In genomic region chr5:137741-138140, GRCh38 we compare ENCODE assay signal across 32 cellular contexts. TPM values are rescaled to one million over a fixed set of nuclear protein-coding genes. Genes with fewer than 3 reads are reported as not detected.
"Had no signal": no experiment of that assay in that cellular context is flagged by ENCODE, and none has a peak within 500 bp of the region (broad histone marks: within the 10 kb centered on the region; RNA-seq: fewer than 3 reads in every experiment).

No MANE protein-coding gene starts in this region.

- H3K4me2 ChIP-seq: hepatocyte had no signal

- ATAC-seq: mucosa of descending colon; naive thymus-derived CD4-positive, alpha-beta T cell; pancreas; right cardiac atrium; sciatic nerve; stimulated activated naive B cell treated with anti-CD40 and anti-IgM and Interleukin-4, amounts not matched to agents 10 μg/mL and 1 μg/mL and 100 μg/mL, for 72 hours; stimulated activated naive CD8-positive, alpha-beta T cell treated with anti-CD3 and anti-CD28 coated beads, Interleukin-15, Interleukin-2, amounts not matched to agents 100 U/mL and 50 U/mL, for 24 hours; upper lobe of right lung had no signal

- H3K36me3 ChIP-seq: left ventricle myocardium inferior, pancreas, prostate gland, stomach, thoracic aorta, tibial artery, upper lobe of right lung had no signal

- H2AFZ ChIP-seq: hepatocyte had no signal

- H3K4me3 Mint-ChIP-seq: memory B cell; naive thymus-derived CD4-positive, alpha-beta T cell; natural killer cell treated with Interleukin-12 subunit alpha and Interleukin-12 subunit beta and Interleukin-15 and Interleukin-18, amount 100 ng/mL, for 72 hours; stimulated activated naive B cell treated with anti-CD40 and anti-IgM and Interleukin-4, amounts not matched to agents 10 μg/mL and 1 μg/mL and 100 μg/mL, for 72 hours had no signal

- DNase-seq: islet precursor cell; left ventricle myocardium inferior; midbrain; mucosa of descending colon; naive thymus-derived CD4-positive, alpha-beta T cell; nucleus accumbens; pancreas; posterior cingulate gyrus; retina; right cardiac atrium; stimulated activated CD4-positive, alpha-beta T cell treated with anti-CD3 and anti-CD28 coated beads, Interleukin-12 subunit alpha, Interleukin-12 subunit beta, amount 100 ng/mL, for 4 hours; stimulated activated CD4-positive, alpha-beta T cell treated with anti-CD3 and anti-CD28 coated beads, Interleukin-15, amount 100 ng/mL, for 24 hours; stimulated activated CD4-positive, alpha-beta T cell treated with anti-CD3 and anti-CD28 coated beads, Interleukin-2, amount 100 ng/mL, for 24 hours; stimulated activated CD4-positive, alpha-beta T cell treated with anti-CD3 and anti-CD28 coated beads, Interleukin-4, amount 100 ng/mL, for 1 hour; stimulated activated naive B cell treated with anti-CD40 and anti-IgM and Interleukin-4, amounts not matched to agents 10 μg/mL and 1 μg/mL and 100 μg/mL, for 72 hours; stimulated activated naive CD8-positive, alpha-beta T cell treated with anti-CD3 and anti-CD28 coated beads, Interleukin-15, Interleukin-2, amounts not matched to agents 100 U/mL and 50 U/mL, for 24 hours; stomach; tibial artery; trophoblast cell; upper lobe of right lung had no signal

- H3K79me2 ChIP-seq: hepatocyte had no signal

- H3K27me3 ChIP-seq: hepatocyte, pancreas, stomach, upper lobe of right lung had no signal

- H3K9me3 Mint-ChIP-seq: naive thymus-derived CD4-positive, alpha-beta T cell; natural killer cell treated with Interleukin-12 subunit alpha and Interleukin-12 subunit beta and Interleukin-15 and Interleukin-18, amount 100 ng/mL, for 72 hours; stimulated activated naive B cell treated with anti-CD40 and anti-IgM and Interleukin-4, amounts not matched to agents 10 μg/mL and 1 μg/mL and 100 μg/mL, for 72 hours had no signal

- H3K27ac Mint-ChIP-seq: memory B cell; naive thymus-derived CD4-positive, alpha-beta T cell; natural killer cell treated with Interleukin-12 subunit alpha and Interleukin-12 subunit beta and Interleukin-15 and Interleukin-18, amount 100 ng/mL, for 72 hours; stimulated activated naive B cell treated with anti-CD40 and anti-IgM and Interleukin-4, amounts not matched to agents 10 μg/mL and 1 μg/mL and 100 μg/mL, for 72 hours had no signal

- H3K4me1 Mint-ChIP-seq: naive thymus-derived CD4-positive, alpha-beta T cell; stimulated activated naive B cell treated with anti-CD40 and anti-IgM and Interleukin-4, amounts not matched to agents 10 μg/mL and 1 μg/mL and 100 μg/mL, for 72 hours had no signal

- H3K4me1 ChIP-seq: left ventricle myocardium inferior, pancreas, prostate gland, stomach, tibial artery, upper lobe of right lung had no signal

- H3K4me3 ChIP-seq: hepatocyte, left ventricle myocardium inferior, lung, mucosa of descending colon, pancreas, prostate gland, skin epidermis, stomach, thoracic aorta, tibial artery, upper lobe of right lung had no signal

- H3K36me3 Mint-ChIP-seq: memory B cell; naive thymus-derived CD4-positive, alpha-beta T cell; natural killer cell treated with Interleukin-12 subunit alpha and Interleukin-12 subunit beta and Interleukin-15 and Interleukin-18, amount 100 ng/mL, for 72 hours; stimulated activated naive B cell treated with anti-CD40 and anti-IgM and Interleukin-4, amounts not matched to agents 10 μg/mL and 1 μg/mL and 100 μg/mL, for 72 hours had no signal

- H3K9me3 ChIP-seq: mucosa of descending colon, pancreas, prostate gland, stomach, thoracic aorta, tibial artery, upper lobe of right lung had no signal

- H3K27ac ChIP-seq: hepatocyte, left ventricle myocardium inferior, pancreas, prostate gland, skin epidermis, stomach, thoracic aorta, tibial artery, upper lobe of right lung had no signal

RNA-seq across cellular contexts. Expression of gene PLEKHG4B, which starts 45.8 kb away (rescaled TPM):
- total RNA-seq: left ventricle myocardium inferior; mesenteric fat pad; natural killer cell treated with Interleukin-12 subunit alpha and Interleukin-12 subunit beta and Interleukin-15 and Interleukin-18, amount 100 ng/mL, for 72 hours had no signal
- polyA plus RNA-seq: naive thymus-derived CD4-positive, alpha-beta T cell had no signal

RNA-seq across cellular contexts. Expression of gene LRRC14B, which starts 53.6 kb away (rescaled TPM):
- total RNA-seq: hepatocyte; kidney epithelial cell; lower leg skin; mesenteric fat pad; mucosa of descending colon; naive thymus-derived CD4-positive, alpha-beta T cell; natural killer cell treated with Interleukin-12 subunit alpha and Interleukin-12 subunit beta and Interleukin-15 and Interleukin-18, amount 100 ng/mL, for 72 hours; pancreas; sciatic nerve; thoracic aorta; upper lobe of right lung had no signal
- polyA plus RNA-seq: lung, neural cell, pancreas had no signal
